Comparison of ENCODE assay signal across 8 cellular contexts in the genomic region with DNA sequence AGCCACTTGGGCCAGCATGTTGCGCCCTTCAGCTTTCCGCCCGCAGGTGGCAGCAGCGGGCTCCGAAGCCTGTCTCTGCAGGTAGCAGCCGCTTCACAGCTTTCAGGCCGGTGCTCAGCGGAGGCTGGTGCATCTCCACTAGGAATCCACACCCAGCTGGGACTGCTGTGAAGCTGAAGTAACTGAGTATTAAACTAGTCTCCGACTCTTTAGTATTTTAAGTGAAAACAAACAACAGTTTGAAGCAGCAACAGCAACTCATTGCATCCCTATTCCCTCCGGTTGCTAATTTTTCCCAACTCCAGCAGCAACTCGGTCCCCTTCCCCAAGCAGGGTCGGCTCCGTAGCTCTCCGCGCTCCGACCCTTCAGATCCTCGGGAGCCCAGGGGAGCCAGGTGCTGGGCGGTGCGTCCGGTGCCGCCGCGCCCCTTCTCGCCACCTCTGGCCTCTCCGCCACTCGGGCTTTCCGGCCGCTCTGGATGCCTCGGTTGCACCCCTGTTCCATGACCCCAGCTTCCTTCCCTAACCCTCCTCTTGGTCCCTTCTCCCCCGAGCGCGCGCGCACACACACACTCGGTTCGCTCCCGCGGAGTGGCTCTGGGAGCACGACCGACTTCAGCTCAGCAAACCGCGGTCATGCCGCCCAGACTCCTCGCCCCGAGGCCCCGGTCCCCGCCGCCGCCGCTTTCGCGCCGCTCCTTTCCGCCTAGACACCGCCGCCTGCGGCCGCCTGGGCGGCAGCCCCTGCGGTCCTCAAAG. TPM values are rescaled to one million over a fixed set of nuclear protein-coding genes. Genes with fewer than 3 reads are reported as not detected.
DNase-seq lines count a peak whose midpoint lies in the region; ATAC-seq, FAIRE-seq and TF ChIP-seq lines count a peak whose summit lies in the region.

No MANE protein-coding gene starts in this region.

- H3K4me2 ChIP-seq in hepatocyte = peak overlapping the region; percentile 94

- H3K79me2 ChIP-seq in hepatocyte = no peaks in the 10 kb centered on the region

- H3K36me3 ChIP-seq in hepatocyte (replicated peaks; ENCODE audit: insufficient read depth, low read depth) = no peaks in the 10 kb centered on the region

- no peak overlapping the region for H3K27ac ChIP-seq in hepatocyte

- DNase-seq in GM12891 (ENCODE audit: insufficient read length, low spot score) = peak; percentile 72
- DNase-seq in NCI-H128 (lab: John Stamatoyannopoulos, UW; ENCODE audit: unreplicated experiment) = peak; percentile 84
- DNase-seq in T follicular helper cell (ENCODE audit: low read depth) = peak; percentile 21
- peak; percentile 96 for DNase-seq in astrocyte of the hippocampus (ENCODE audit: low read depth, low spot score)
- peak; percentile 93 for DNase-seq in hepatocyte (ENCODE audit: low spot score)
- peak; percentile 26 for DNase-seq in pulmonary artery endothelial cell (ENCODE audit: low read depth, low spot score)
- no peak for DNase-seq in effector CD8-positive, alpha-beta T cell (lab: John Stamatoyannopoulos, UW)

- H3K4me1 ChIP-seq in hepatocyte (ENCODE audit: insufficient read depth) = no peaks in the 10 kb centered on the region

- H2AFZ ChIP-seq in hepatocyte = peak overlapping the region; percentile 70

- peak; percentile 97 for TF ChIP-seq CTCF in hepatocyte (IDR thresholded peaks at IDR 0.05; ENCODE audit: poor library complexity)

- TF ChIP-seq POLR2A in GM12891 (IDR thresholded peaks at IDR 0.05; ENCODE audit: low read depth, low read length) = no peak

- H3K27me3 ChIP-seq in hepatocyte = peaks cover 64% of the 10 kb centered on the region

- no peaks in the 10 kb centered on the region for H3K9me2 ChIP-seq in hepatocyte (replicated peaks; ENCODE audit: insufficient read depth)

- peak; percentile 96 for ATAC-seq in HG02798 (IDR thresholded peaks at IDR 0.05; ENCODE audit: poor library complexity, unreplicated experiment)

- WGBS in hepatocyte (ENCODE audit: low lambda C conversion rate, missing lambda C conversion rate) = 2% methylated on average over 50 of the region's 60 CpGs

- peak overlapping the region; percentile 76 for H3K4me3 ChIP-seq in hepatocyte

- no peaks in the 10 kb centered on the region for H4K20me1 ChIP-seq in hepatocyte (ENCODE audit: insufficient read depth, poor library complexity, severe bottlenecking)

- FAIRE-seq in GM12891 (lab: Jason Lieb, UNC) = peak; percentile 87

- H3K9me3 ChIP-seq in hepatocyte (ENCODE audit: low read depth) = no peaks in the 10 kb centered on the region

TF ChIP-seq in GM12891, 5 proteins besides CTCF, POLR2A, EP300 and RAD21:
- TF ChIP-seq PAX5 (IDR thresholded peaks at IDR 0.05; ENCODE audit: insufficient read depth, low read length, severe bottlenecking) = no peak
- no peak for TF ChIP-seq POU2F2 (IDR thresholded peaks at IDR 0.05; ENCODE audit: low read depth, low read length)
- TF ChIP-seq TAF1 (IDR thresholded peaks at IDR 0.05; ENCODE audit: low read depth, low read length) = no peak
- no peak for TF ChIP-seq POLR2AphosphoS5 (IDR thresholded peaks at IDR 0.05; ENCODE audit: low read depth, low read length)
- TF ChIP-seq SPI1 (IDR thresholded peaks at IDR 0.05; ENCODE audit: low read depth, low read length) = no peak

RNA-seq across cellular contexts. Expression of gene NKAIN2, which starts 0.8 kb away (rescaled TPM):
- not detected for polyA plus RNA-seq in GM12891 (2012; ENCODE audit: low read depth, missing spikeins)
- 1.3 and 2.6 TPM in 2 replicates for total RNA-seq in hepatocyte
- 0.48 and 2.2 TPM in 2 replicates for polyA plus RNA-seq in hepatocyte
- total RNA-seq in pulmonary artery endothelial cell = not detected in 2 replicates
